14 cellular contexts compared by ENCODE assay signal in the genomic region with DNA sequence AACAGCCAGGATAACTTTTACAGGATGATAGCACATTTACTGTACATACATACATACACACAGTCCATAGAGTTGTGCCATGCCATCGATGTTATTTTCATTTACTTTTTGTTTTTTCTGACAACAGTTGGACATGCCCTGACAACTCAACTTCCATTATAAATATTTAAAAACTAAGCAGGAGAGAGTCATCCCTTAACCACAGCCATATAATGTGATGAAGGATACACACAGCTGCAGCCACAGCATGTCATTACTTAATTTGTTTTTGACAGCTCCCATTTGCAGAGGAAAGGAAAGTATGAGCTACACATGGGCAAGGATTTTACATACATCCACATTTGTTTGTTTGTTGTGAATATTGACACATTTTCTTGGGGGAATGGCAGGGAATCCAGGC.
"Had no signal": no experiment of that assay in that cellular context is flagged by ENCODE, and none has a peak within 500 bp of the region (broad histone marks: within the 10 kb centered on the region; RNA-seq: fewer than 3 reads in every experiment).

No MANE protein-coding gene starts in this region.

- H3K27me3 ChIP-seq: ascending aorta, cardiac muscle cell, esophagus muscularis mucosa, gastrocnemius medialis, thyroid gland had no signal

- H3K27ac Mint-ChIP-seq: activated T-helper 17 cell treated with anti-CD3 and anti-CD28 coated beads, Interleukin-2, amount 50 U/mL, for 72 hours; natural killer cell; stimulated activated memory B cell treated with anti-CD40 and anti-IgM and Interleukin-4, amounts not matched to agents 10 μg/mL and 1 μg/mL and 100 μg/mL, for 72 hours; T-helper 17 cell had no signal

- H3K36me3 ChIP-seq: ascending aorta, cardiac muscle cell, esophagus muscularis mucosa, gastrocnemius medialis, heart left ventricle, thyroid gland, WERI-Rb-1 had no signal

- H3K4me1 Mint-ChIP-seq: activated T-helper 17 cell treated with anti-CD3 and anti-CD28 coated beads, Interleukin-2, amount 50 U/mL, for 72 hours; natural killer cell; stimulated activated memory B cell treated with anti-CD40 and anti-IgM and Interleukin-4, amounts not matched to agents 10 μg/mL and 1 μg/mL and 100 μg/mL, for 72 hours had no signal

- H3K4me1 ChIP-seq: ascending aorta, esophagus muscularis mucosa, gastrocnemius medialis, heart left ventricle, thyroid gland had no signal

- H3K4me3 Mint-ChIP-seq: activated T-helper 17 cell treated with anti-CD3 and anti-CD28 coated beads, Interleukin-2, amount 50 U/mL, for 72 hours; natural killer cell; stimulated activated memory B cell treated with anti-CD40 and anti-IgM and Interleukin-4, amounts not matched to agents 10 μg/mL and 1 μg/mL and 100 μg/mL, for 72 hours; T-helper 17 cell had no signal

- H3K9me3 Mint-ChIP-seq: activated T-helper 17 cell treated with anti-CD3 and anti-CD28 coated beads, Interleukin-2, amount 50 U/mL, for 72 hours; natural killer cell had no signal

- H3K27ac ChIP-seq: ascending aorta, cardiac muscle cell, esophagus muscularis mucosa, gastrocnemius medialis, heart left ventricle, thyroid gland, WERI-Rb-1 had no signal

- ATAC-seq: activated T-helper 17 cell treated with anti-CD3 and anti-CD28 coated beads, Interleukin-2, amount 50 U/mL, for 72 hours; gastrocnemius medialis; heart left ventricle; natural killer cell; stimulated activated memory B cell treated with anti-CD40 and anti-IgM and Interleukin-4, amounts not matched to agents 10 μg/mL and 1 μg/mL and 100 μg/mL, for 72 hours; T-helper 17 cell had no signal

- H3K4me3 ChIP-seq: ascending aorta, cardiac muscle cell, esophagus muscularis mucosa, gastrocnemius medialis, heart left ventricle, thyroid gland had no signal

- H3K9me3 ChIP-seq: ascending aorta, esophagus muscularis mucosa, gastrocnemius medialis, heart left ventricle, thyroid gland had no signal

- H3K36me3 Mint-ChIP-seq: natural killer cell; stimulated activated memory B cell treated with anti-CD40 and anti-IgM and Interleukin-4, amounts not matched to agents 10 μg/mL and 1 μg/mL and 100 μg/mL, for 72 hours had no signal

- DNase-seq: activated CD4-positive, alpha-beta T cell treated with anti-CD3 and anti-CD28 coated beads, Interleukin-2, amount 50 U/mL, for 48 hours; activated naive CD4-positive, alpha-beta T cell treated with Interleukin-2 at 50 U/mL for 16 hours; gastrocnemius medialis; heart left ventricle; natural killer cell; stimulated activated CD4-positive, alpha-beta T cell treated with anti-CD3 and anti-CD28 coated beads, Interleukin-2, amount 100 ng/mL, for 48 hours; T-helper 17 cell; thyroid gland; WERI-Rb-1 had no signal
